Comparison of ENCODE assay signal across 8 cellular contexts in the genomic region with DNA sequence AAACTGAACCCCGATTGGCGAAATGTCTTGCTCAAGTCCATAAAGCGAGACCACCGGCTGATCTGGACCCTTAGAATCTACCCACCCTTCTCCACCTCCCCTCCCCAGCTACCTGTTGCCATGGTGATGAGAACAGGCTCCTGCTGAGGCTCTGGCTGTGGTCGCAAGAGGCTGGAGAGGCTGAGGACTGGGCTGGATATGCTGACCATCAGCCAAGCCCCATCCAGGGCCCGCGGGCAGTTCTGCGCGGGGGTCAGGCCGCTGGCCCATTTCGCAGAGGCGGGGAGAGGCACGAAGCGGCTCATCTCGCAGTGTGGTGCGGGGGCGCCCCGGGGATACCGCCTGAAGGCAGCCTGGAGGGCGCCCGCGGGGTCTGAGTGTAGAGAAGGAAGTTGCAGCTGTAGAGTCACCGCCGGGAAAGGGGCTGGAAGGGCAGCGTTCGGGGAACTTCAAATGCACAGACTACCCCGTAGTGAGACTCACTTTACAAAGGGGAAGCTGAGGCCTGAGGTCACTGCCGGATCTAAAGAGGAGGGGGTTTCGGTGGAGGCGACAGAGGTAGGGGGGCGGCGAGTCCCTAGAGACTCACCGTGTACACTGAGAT. TPM values are rescaled to one million over a fixed set of nuclear protein-coding genes. Genes with fewer than 3 reads are reported as not detected.
A peak's percentile ranks its signal among the peaks of the same experiment; 100 is the strongest.
DNase-seq lines count a peak whose midpoint lies in the region; ATAC-seq and TF ChIP-seq lines count a peak whose summit lies in the region.

No MANE protein-coding gene starts in this region.

- no peaks in the 10 kb centered on the region for H3K9me3 ChIP-seq in right atrium auricular region

- H3K27me3 ChIP-seq in right atrium auricular region = no peaks in the 10 kb centered on the region

- H3K4me3 ChIP-seq in right atrium auricular region = peak overlapping the region; percentile 75 to 80

- peaks cover 0 to 45% of the 10 kb centered on the region in 2 donors for H3K4me1 ChIP-seq in right atrium auricular region

- H3K36me3 ChIP-seq in right atrium auricular region = peaks cover 3% of the 10 kb centered on the region

- H3K27ac ChIP-seq in angular gyrus (ENCODE audit: low read depth, low read length) (peak overlapping the region; percentile 92), right atrium auricular region (peak overlapping the region; percentile 89 to 91)

- no peak for TF ChIP-seq CTCF in right atrium auricular region (IDR thresholded peaks at IDR 0.05)

- DNase-seq in EL = peak; percentile 47
- DNase-seq in RKO (ENCODE audit: low spot score) = peak; percentile 65
- peak; percentile 73 for DNase-seq in right atrium auricular region (ENCODE audit: low spot score)
- peak; percentile 77 for DNase-seq in retina
- DNase-seq in A172 (ENCODE audit: low spot score) = no peak
- no peak for DNase-seq in COLO829 (ENCODE audit: low spot score)

- ATAC-seq in HG03342 (IDR thresholded peaks at IDR 0.05; ENCODE audit: unreplicated experiment) = peak; percentile 1

RNA-seq across cellular contexts. Expression of gene TAPBP, which starts 0.7 kb away (rescaled TPM):
- total RNA-seq in right atrium auricular region = 100 to 1,000 TPM in 1 of 2 donors, 10 to 100 TPM in 1; 80.0 to 103 TPM
- 59.4 and 61.6 TPM in 2 replicates for total RNA-seq in A172 (2014; rRNA removed; shearing (Covaris generic))

RNA-seq across cellular contexts. Expression of gene ZBTB22, which starts 4.3 kb away (rescaled TPM):
- 10 to 100 TPM; 11.9 to 18.9 TPM for total RNA-seq in right atrium auricular region
- total RNA-seq in A172 (2014; rRNA removed; shearing (Covaris generic)) = 7.6 and 8.8 TPM in 2 replicates

RNA-seq across cellular contexts. Expression of gene DAXX, which starts 9.6 kb away (rescaled TPM):
- 10 to 100 TPM; 22.6 to 31.8 TPM for total RNA-seq in right atrium auricular region
- 56.2 and 60.0 TPM in 2 replicates for total RNA-seq in A172 (2014; rRNA removed; shearing (Covaris generic))

RNA-seq across cellular contexts. Expression of gene RGL2, which starts 14.5 kb away (rescaled TPM):
- total RNA-seq in right atrium auricular region = 10 to 100 TPM; 23.0 to 36.9 TPM
- total RNA-seq in A172 (2014; rRNA removed; shearing (Covaris generic)) = 17.7 and 18.3 TPM in 2 replicates

RNA-seq across cellular contexts. Expression of gene PFDN6, which starts 23.8 kb away (rescaled TPM):
- total RNA-seq in right atrium auricular region = 10 to 100 TPM; 23.4 to 29.5 TPM
- total RNA-seq in A172 (2014; rRNA removed; shearing (Covaris generic)) = 85.3 and 93.7 TPM in 2 replicates

Comparison
In these comparisons a context has a peak if more than half of its experiments do, and no peak if none do; other contexts are left out.
1. DNase-seq: peak in EL (single experiment), RKO (single experiment), right atrium auricular region (single experiment) and retina (single experiment); none in A172 (single experiment) and COLO829 (single experiment).